In the genomic region with DNA sequence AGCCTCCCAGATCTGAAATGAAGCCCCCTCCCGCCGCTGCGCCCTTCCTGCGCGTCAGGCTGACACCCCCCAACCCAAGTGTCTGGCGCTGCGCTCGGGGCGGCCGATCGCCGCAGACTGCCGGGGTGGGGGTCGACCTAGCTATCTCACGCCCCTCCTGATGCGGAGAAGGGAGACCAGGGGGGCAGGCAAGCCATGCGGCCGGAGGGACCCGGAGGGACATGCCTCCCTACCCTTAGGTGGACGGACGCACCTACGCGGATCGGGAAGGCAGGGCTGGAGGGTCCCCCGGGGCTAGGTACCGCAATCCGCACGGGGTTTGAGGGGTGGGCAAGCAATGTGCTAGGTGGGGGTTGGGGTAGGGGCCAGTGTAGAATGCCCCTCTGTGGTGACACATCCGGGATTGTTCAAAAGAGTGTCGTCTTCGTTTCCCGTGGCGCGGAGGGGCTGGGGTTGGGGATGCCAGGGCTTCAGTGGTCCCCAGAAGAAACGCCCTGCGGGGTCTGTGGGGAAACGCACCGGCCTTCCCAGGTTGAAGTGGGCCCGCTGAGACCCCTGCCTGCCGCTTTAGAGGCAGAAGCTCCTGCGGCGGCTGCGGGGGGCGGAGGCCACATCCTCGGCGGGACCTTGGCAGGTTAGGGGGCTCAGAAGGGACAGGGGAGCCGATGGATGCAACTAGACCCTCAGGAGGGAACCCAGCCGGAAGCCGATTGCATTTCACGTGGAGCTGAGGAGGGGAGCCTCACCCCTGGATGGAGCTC, we compare ENCODE assay signal across 11 cellular contexts. TPM values are rescaled to one million over a fixed set of nuclear protein-coding genes. Genes with fewer than 3 reads are reported as not detected.
DNase-seq lines count a peak whose midpoint lies in the region; TF ChIP-seq lines count a peak whose summit lies in the region.
"Had no signal": no experiment of that assay in that cellular context is flagged by ENCODE, and none has a peak within 500 bp of the region (broad histone marks: within the 10 kb centered on the region; RNA-seq: fewer than 3 reads in every experiment).

No MANE protein-coding gene starts in this region.

- H3K36me3 Mint-ChIP-seq in immature natural killer cell = peaks cover 0 to 3% (median 3%) of the 10 kb centered on the region in 3 donors
- H3K36me3 Mint-ChIP-seq: activated naive CD4-positive, alpha-beta T cell treated with anti-CD3 and anti-CD28 coated beads, Interleukin-2, amount 50 U/mL, for 24 hours had no signal

- intact Hi-C loops in A673 (cut with micrococcal nuclease; ENCODE audit: unreplicated experiment) = no loop called here

- H3K4me1 ChIP-seq in A673 (ENCODE audit: insufficient read depth, low read length, poor library complexity, severe bottlenecking) (no peaks in the 10 kb centered on the region), Peyer's patch (peaks cover 0 to 7% (median 0%) of the 10 kb centered on the region in 4 donors), iPS DF 6.9 (ENCODE audit: control insufficient read depth, insufficient read depth, low read length) (no peaks in the 10 kb centered on the region; the same call in 1 of the 2 replicates), trophoblast cell (ENCODE audit: control insufficient read depth in 1 of 2, insufficient read depth in 2 of 2, low read length in 2 of 2) (peaks cover 5 to 7% of the 10 kb centered on the region in 2 experiments)

- H3K36me3 ChIP-seq in A673 (ENCODE audit: insufficient read depth, low read length, poor library complexity, severe bottlenecking) (no peaks in the 10 kb centered on the region), Peyer's patch (no peaks in the 10 kb centered on the region), iPS DF 6.9 (ENCODE audit: control insufficient read depth, insufficient read depth, low read length) (no peaks in the 10 kb centered on the region), trophoblast cell (ENCODE audit: control insufficient read depth in 1 of 2, insufficient read depth in 2 of 2, low read length in 2 of 2) (no peaks in the 10 kb centered on the region)

- H2AFZ ChIP-seq in trophoblast cell (ENCODE audit: insufficient read depth, low read length, poor library complexity) = no peak overlapping the region

- TF ChIP-seq POLR2A in Peyer's patch (IDR thresholded peaks at IDR 0.05) = no peak

- H2AK5ac ChIP-seq in trophoblast cell (ENCODE audit: low read length) = no peak overlapping the region

- H4K12ac ChIP-seq in trophoblast cell (ENCODE audit: low read depth, low read length) = no peak overlapping the region

- H3K14ac ChIP-seq in trophoblast cell (ENCODE audit: low read length) = no peak overlapping the region

- no peak overlapping the region for H2BK12ac ChIP-seq in trophoblast cell (ENCODE audit: low read length)

- H3K79me1 ChIP-seq in trophoblast cell (ENCODE audit: low read length) = no peaks in the 10 kb centered on the region

- no peaks in the 10 kb centered on the region for H3K9me3 ChIP-seq in A673 (ENCODE audit: low read depth, low read length, poor library complexity, severe bottlenecking)
- H3K9me3 ChIP-seq in Peyer's patch = no peaks in the 10 kb centered on the region
- no peaks in the 10 kb centered on the region for H3K9me3 ChIP-seq in iPS DF 6.9 (ENCODE audit: control insufficient read depth, insufficient read depth, low read length)
- H3K9me3 ChIP-seq in trophoblast cell (ENCODE audit: insufficient read depth, low read depth, low read length) = peaks cover 5% of the 10 kb centered on the region
- H3K9me3 ChIP-seq: mucosa of descending colon had no signal

- no peak for TF ChIP-seq CTCF in A673 (conservative IDR thresholded peaks at IDR 0.05; ENCODE audit: low read depth, low read length)
- TF ChIP-seq CTCF in Peyer's patch (IDR thresholded peaks at IDR 0.05) = no peak

- H4K8ac ChIP-seq in trophoblast cell (ENCODE audit: low read depth, low read length) = no peak overlapping the region

- H2BK5ac ChIP-seq in trophoblast cell (ENCODE audit: low read depth, low read length, poor library complexity) = no peak overlapping the region

- no peaks in the 10 kb centered on the region for H3K9me3 Mint-ChIP-seq in immature natural killer cell
- H3K9me3 Mint-ChIP-seq: activated naive CD4-positive, alpha-beta T cell treated with anti-CD3 and anti-CD28 coated beads, Interleukin-2, amount 50 U/mL, for 24 hours had no signal

- no peak overlapping the region for H3K18ac ChIP-seq in trophoblast cell (ENCODE audit: low read length)

- H3K27ac ChIP-seq in A673 (ENCODE audit: low read depth, low read length, poor library complexity, severe bottlenecking) (no peak overlapping the region), Peyer's patch (no peak overlapping the region), iPS DF 6.9 (ENCODE audit: low read length) (no peak overlapping the region), trophoblast cell (ENCODE audit: low read depth, low read length) (no peak overlapping the region)
- H3K27ac ChIP-seq: RWPE1 had no signal

- H3K23ac ChIP-seq in trophoblast cell (ENCODE audit: low read length) = no peak overlapping the region

- no peak overlapping the region for H4K91ac ChIP-seq in trophoblast cell (ENCODE audit: low read depth, low read length)

- peak overlapping the region; percentile 78 for H3K4me2 ChIP-seq in trophoblast cell (ENCODE audit: low read length)

- no peaks in the 10 kb centered on the region for H3K79me2 ChIP-seq in trophoblast cell (ENCODE audit: control insufficient read depth, insufficient read depth, low read length, poor library complexity)

- no peak overlapping the region for H3K4ac ChIP-seq in trophoblast cell (ENCODE audit: low read depth, low read length)

- CTCF ChIA-PET in A673 (lab: Charles Lee) = no interaction called here

- H3K4me1 Mint-ChIP-seq in immature natural killer cell = no peaks in the 10 kb centered on the region

- H3K27me3 ChIP-seq in A673 (replicated peaks; ENCODE audit: insufficient read depth, low read depth, low read length, poor library complexity) (peaks cover 51% of the 10 kb centered on the region), Peyer's patch (peaks cover 0 to 16% of the 10 kb centered on the region in 2 donors), iPS DF 6.9 (ENCODE audit: control insufficient read depth, insufficient read depth, low read length) (peaks cover 9% of the 10 kb centered on the region; the same call in 1 of the 2 replicates), trophoblast cell (ENCODE audit: insufficient read depth, low read length) (peaks cover 42% of the 10 kb centered on the region)

- DNase-seq in A673 (ENCODE audit: low spot score) (no peak), Peyer's patch (no peak), iPS DF 6.9 (ENCODE audit: low read depth, low spot score) (no peak), trophoblast cell (no peak), NCI-H1436 (lab: John Stamatoyannopoulos, UW) (no peak), immature natural killer cell (no peak), NCI-H2171 (lab: John Stamatoyannopoulos, UW) (no peak), GDM1 (lab: John Stamatoyannopoulos, UW) (no peak)
- DNase-seq: mucosa of descending colon had no signal

- BruUV-seq in A673 (replicated peaks; lab: Mats Ljungman, UMichigan) = no TSS peak

- POLR2A ChIA-PET in A673 (lab: Charles Lee; ENCODE audit: low non-redundant PET) = no interaction called here

- H2BK120ac ChIP-seq in trophoblast cell (ENCODE audit: insufficient read depth, low read length, poor library complexity) = no peak overlapping the region

- WGBS in iPS DF 6.9 (ENCODE audit: insufficient coverage, insufficient read length) = no CpG with 5 or more reads among the region's 50 CpGs
- WGBS in trophoblast cell (ENCODE audit: extremely low coverage, insufficient coverage, insufficient read length) = no CpG with 5 or more reads among the region's 50 CpGs

- H3K27me3 Mint-ChIP-seq in immature natural killer cell (ENCODE audit: low read depth in 3 of 3) = peaks cover 6 to 16% (median 8%) of the 10 kb centered on the region in 3 donors

- no peak overlapping the region for H3K9ac ChIP-seq in trophoblast cell (ENCODE audit: low read length)

- H3K27ac Mint-ChIP-seq in immature natural killer cell = no peak overlapping the region
- H3K27ac Mint-ChIP-seq: activated naive CD4-positive, alpha-beta T cell treated with anti-CD3 and anti-CD28 coated beads, Interleukin-2, amount 50 U/mL, for 24 hours had no signal

- no peak overlapping the region for H3K4me3 Mint-ChIP-seq in immature natural killer cell
- H3K4me3 Mint-ChIP-seq: activated naive CD4-positive, alpha-beta T cell treated with anti-CD3 and anti-CD28 coated beads, Interleukin-2, amount 50 U/mL, for 24 hours had no signal

- H3K4me3 ChIP-seq in A673 (ENCODE audit: low read depth, low read length, poor library complexity, severe bottlenecking) (peak overlapping the region; percentile 40), Peyer's patch (peak overlapping the region in 3 of 4 donors; percentile 29 to 43 (median 30)), iPS DF 6.9 (ENCODE audit: low read length) (peak overlapping the region; percentile 61), trophoblast cell (ENCODE audit: low read depth, low read length) (no peak overlapping the region)
- H3K4me3 ChIP-seq: mucosa of descending colon had no signal

RNA-seq across cellular contexts. Expression of a gene that starts 0.9 kb away (rescaled TPM):
- 0.11 TPM in 1 of 2 replicates, not detected in the other for total RNA-seq in A673 (2021)
- total RNA-seq in Peyer's patch = 1 to 10 TPM in 1 of 4 donors, under 1 TPM in 3; 0.27 to 1.4 (median 0.59) TPM
- 0.03 TPM in 2 replicates for polyA plus RNA-seq in trophoblast cell (2013)
- polyA plus RNA-seq in immature natural killer cell = not detected
